In the genomic region with DNA sequence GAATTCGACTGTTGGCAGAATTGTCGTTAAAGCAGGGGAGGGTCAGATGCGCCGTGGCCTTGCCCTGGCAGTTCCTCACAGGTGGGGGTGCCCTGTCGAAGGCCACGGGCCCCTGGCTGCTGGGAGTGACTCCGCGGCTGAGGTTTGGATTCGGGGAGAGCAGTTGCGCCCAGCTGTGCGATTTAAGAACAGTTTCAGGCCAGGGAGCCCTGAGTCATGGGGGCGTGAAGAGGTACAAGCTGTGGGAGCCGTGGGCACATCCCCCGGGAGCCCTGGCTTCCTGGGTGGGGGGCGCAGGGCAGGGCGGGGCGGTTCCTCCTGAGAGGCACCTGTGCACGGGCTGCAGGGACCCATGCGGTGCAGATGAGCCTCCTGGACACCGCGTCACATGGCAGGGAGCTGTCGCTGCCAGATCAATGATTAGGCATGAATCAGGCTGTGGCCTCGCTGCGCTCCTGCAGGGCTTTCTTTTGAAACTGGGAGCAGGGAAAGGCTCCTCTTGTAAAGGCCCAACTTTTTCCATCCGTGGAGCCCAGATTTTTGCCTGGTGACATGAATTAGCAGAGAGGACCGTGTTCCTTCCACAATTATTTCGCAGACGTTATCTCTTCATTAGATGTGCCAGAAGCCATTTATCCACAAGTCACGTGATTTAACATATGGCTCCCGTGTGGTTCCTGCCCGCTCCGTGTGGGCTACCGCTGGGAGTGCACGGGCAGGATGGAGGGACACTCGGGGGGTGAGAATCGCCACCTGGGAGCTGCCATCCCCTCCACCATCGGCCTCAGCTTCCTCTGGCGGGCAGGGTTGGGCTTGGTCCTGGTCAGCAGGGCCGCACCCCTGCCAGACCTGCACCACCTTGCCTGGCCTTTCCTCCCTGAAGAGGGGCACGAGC, we compare ENCODE assay signal across 8 cellular contexts. TPM values are rescaled to one million over a fixed set of nuclear protein-coding genes. Genes with fewer than 3 reads are reported as not detected.
A peak's percentile ranks its signal among the peaks of the same experiment; 100 is the strongest.
DNase-seq lines count a peak whose midpoint lies in the region; ATAC-seq and TF ChIP-seq lines count a peak whose summit lies in the region.

No MANE protein-coding gene starts in this region.

- ATAC-seq in HG02759 (IDR thresholded peaks at IDR 0.05; ENCODE audit: unreplicated experiment): peak; percentile 34
- ATAC-seq in GM18519 (IDR thresholded peaks at IDR 0.05; ENCODE audit: low FRiP score, unreplicated experiment): no peak
- ATAC-seq in HG02970 (IDR thresholded peaks at IDR 0.05; ENCODE audit: low FRiP score, unreplicated experiment): no peak

- H3K9me2 ChIP-seq in PC-9 (ENCODE audit: insufficient read depth): no peaks in the 10 kb centered on the region

- H3F3A ChIP-seq in PC-9 (ENCODE audit: insufficient read depth, low read depth): no peaks in the 10 kb centered on the region; the same call in 1 of the 2 replicates
- H3F3A ChIP-seq in smooth muscle cell (ENCODE audit: low read depth): peaks cover 3% of the 10 kb centered on the region

- H3K27ac ChIP-seq in PC-9 (peak overlapping the region; percentile 77), smooth muscle cell (ENCODE audit: low read depth) (peak overlapping the region; percentile 82)

- no peaks in the 10 kb centered on the region for H4K20me1 ChIP-seq in PC-9 (ENCODE audit: insufficient read depth)
- H4K20me1 ChIP-seq in smooth muscle cell (ENCODE audit: low read depth): peaks cover 46% of the 10 kb centered on the region

- H3K27me3 ChIP-seq in PC-9 (ENCODE audit: insufficient read depth, low read depth) (no peaks in the 10 kb centered on the region), iPS-15b (ENCODE audit: control insufficient read depth, insufficient read depth, low read length) (no peaks in the 10 kb centered on the region), smooth muscle cell (ENCODE audit: low read depth) (no peaks in the 10 kb centered on the region)

- no peaks in the 10 kb centered on the region for H3K36me3 ChIP-seq in PC-9 (ENCODE audit: low read depth)
- no peaks in the 10 kb centered on the region for H3K36me3 ChIP-seq in iPS-15b (ENCODE audit: control insufficient read depth, insufficient read depth, low read length)
- no peaks in the 10 kb centered on the region for H3K36me3 ChIP-seq in smooth muscle cell (ENCODE audit: low read depth)

- POLR2A ChIA-PET in PC-9 (lab: Charles Lee; ENCODE audit: unreplicated experiment): no interaction called here

- 0 out of 2 replicates have a peak overlapping the region, but pooled peaks have one; percentile 68 for H2AFZ ChIP-seq in PC-9
- H2AFZ ChIP-seq in smooth muscle cell (ENCODE audit: low read depth): peak overlapping the region; percentile 56

- H3K4me3 ChIP-seq in PC-9 (peak overlapping the region; percentile 75), iPS-15b (ENCODE audit: low read depth, low read length) (peak overlapping the region; percentile 8), smooth muscle cell (peak overlapping the region; percentile 79)

- peak overlapping the region; percentile 97 for H3K4me2 ChIP-seq in PC-9
- H3K4me2 ChIP-seq in smooth muscle cell: peak overlapping the region; percentile 93

- CTCF ChIA-PET in PC-9 (lab: Charles Lee): no interaction called here

- H3K9me3 ChIP-seq in PC-9 (ENCODE audit: insufficient read depth, low read depth) (no peaks in the 10 kb centered on the region), iPS-15b (ENCODE audit: control insufficient read depth, insufficient read depth, low read length) (no peaks in the 10 kb centered on the region), smooth muscle cell (replicated peaks; ENCODE audit: low read depth) (no peaks in the 10 kb centered on the region)

- DNase-seq in G401 (ENCODE audit: low spot score) (peak; percentile 47), PC-9 (peak; percentile 33 to 53), astrocyte of the hippocampus (ENCODE audit: low read depth, low spot score) (peak; percentile 60), smooth muscle cell (lab: John Stamatoyannopoulos, UW; ENCODE audit: unreplicated experiment) (no peak)

- in situ Hi-C loops in G401 (cut with HindIII; ENCODE audit: low sequenced_read_pairs): no loop called here

- H3K9ac ChIP-seq in iPS-15b (ENCODE audit: low read depth, low read length) (no peak overlapping the region), smooth muscle cell (ENCODE audit: low read depth) (peak overlapping the region; percentile 94)

- BruUV-seq in PC-9 (replicated peaks; lab: Mats Ljungman, UMichigan): TSS peak; percentile 32

- WGBS in smooth muscle cell (ENCODE audit: low lambda C conversion rate): 42% methylated on average over 36 of the region's 40 CpGs

- intact Hi-C loops in PC-9 (cut with micrococcal nuclease; ENCODE audit: unreplicated experiment): no loop called here

- TF ChIP-seq CTCF in PC-9 (conservative IDR thresholded peaks at IDR 0.05): no peak
- no peak for TF ChIP-seq CTCF in smooth muscle cell (IDR thresholded peaks at IDR 0.05; ENCODE audit: borderline replicate concordance, insufficient read depth, poor library complexity, severe bottlenecking)

- H3K4me1 ChIP-seq in PC-9 (replicated peaks; ENCODE audit: insufficient read depth) (peaks cover 35% of the 10 kb centered on the region), iPS-15b (ENCODE audit: control insufficient read depth, insufficient read depth, low read length) (no peaks in the 10 kb centered on the region), smooth muscle cell (ENCODE audit: low read depth) (peaks cover 14% of the 10 kb centered on the region)

- H3K79me2 ChIP-seq in PC-9 (ENCODE audit: low read depth) (peaks cover 44% of the 10 kb centered on the region), smooth muscle cell (ENCODE audit: low read depth) (peaks cover 42% of the 10 kb centered on the region)

RNA-seq across cellular contexts. Expression of gene PWWP2B, which starts 0.9 kb away (rescaled TPM):
- total RNA-seq in G401 (2014; rRNA removed; shearing (Covaris generic)): 24.5 and 27.6 TPM in 2 replicates
- total RNA-seq in PC-9 (2021) (16.9 and 20.6 TPM in 2 replicates), smooth muscle cell (6.9 and 13.2 TPM in 2 replicates)
- 8.3 and 9.3 TPM in 2 replicates for polyA plus RNA-seq in smooth muscle cell

Comparison
In these comparisons a context has a peak if more than half of its experiments do, and no peak if none do; other contexts are left out.
1. H3K4me3 ChIP-seq: peak in every context shown above with its lines; median percentile 79 in smooth muscle cell; 75 in PC-9; 8 in iPS-15b.